8 cellular contexts compared by ENCODE assay signal in genomic region chr12:89181271-89181920, GRCh38.
A peak's percentile ranks its signal among the peaks of the same experiment; 100 is the strongest.
DNase-seq lines count a peak whose midpoint lies in the region; ATAC-seq and TF ChIP-seq lines count a peak whose summit lies in the region.
"Had no signal": no experiment of that assay in that cellular context is flagged by ENCODE, and none has a peak within 500 bp of the region (broad histone marks: within the 10 kb centered on the region; RNA-seq: fewer than 3 reads in every experiment).

No MANE protein-coding gene starts in this region.

- no peaks in the 10 kb centered on the region for H3K27me3 ChIP-seq in osteoblast (ENCODE audit: insufficient read depth, low read length)
- H3K27me3 ChIP-seq in adrenal gland, result no peaks in the 10 kb centered on the region

- peak; percentile 36 for DNase-seq in EL
- DNase-seq in MV-4-11 (lab: John Stamatoyannopoulos, UW), result peak; percentile 37
- peak; percentile 84 to 86 for DNase-seq in cardiac fibroblast (ENCODE audit: low read depth in 2 of 2)
- no peak for DNase-seq in osteoblast (ENCODE audit: insufficient read length, low spot score, missing footprints)
- no peak for DNase-seq in cerebellar cortex (ENCODE audit: low spot score)
- DNase-seq in adrenal gland, result no peak
- DNase-seq: hippocampal formation had no signal

- H3K4me2 ChIP-seq in osteoblast (ENCODE audit: insufficient read depth, low read length), result no peak overlapping the region

- intact Hi-C loops in adrenal gland (cut with DNase I), result no loop called here

- H3K36me3 ChIP-seq in osteoblast (ENCODE audit: insufficient read depth, low read length) (no peaks in the 10 kb centered on the region), adrenal gland (replicated peaks in 1 of 2) (no peaks in the 10 kb centered on the region)

- no peaks in the 10 kb centered on the region for H3K79me2 ChIP-seq in osteoblast (ENCODE audit: insufficient read depth, low read length)

- no peaks in the 10 kb centered on the region for H4K20me1 ChIP-seq in osteoblast (ENCODE audit: insufficient read depth, low read length)

- H3K4me3 ChIP-seq in cardiac fibroblast (replicated peaks in 1 of 2; ENCODE audit: low read depth in 2 of 2, low read length in 2 of 2) (no peak overlapping the region), osteoblast (ENCODE audit: insufficient read depth, low read length) (no peak overlapping the region), adrenal gland (no peak overlapping the region)

- no peaks in the 10 kb centered on the region for H3K9me3 ChIP-seq in osteoblast (ENCODE audit: low read depth, low read length)
- no peaks in the 10 kb centered on the region for H3K9me3 ChIP-seq in adrenal gland (replicated peaks in 1 of 3)

- H3K27ac ChIP-seq in osteoblast (ENCODE audit: low read depth, low read length), result peak overlapping the region; percentile 55
- no peak overlapping the region for H3K27ac ChIP-seq in adrenal gland

- no peak overlapping the region for H2AFZ ChIP-seq in osteoblast (ENCODE audit: low read length)

- TF ChIP-seq CTCF in cardiac fibroblast (IDR thresholded peaks at IDR 0.05; ENCODE audit: low read depth, low read length), result no peak
- TF ChIP-seq CTCF in osteoblast (IDR thresholded peaks at IDR 0.05; ENCODE audit: extremely low read depth, low read depth, low read length), result no peak
- no peak for TF ChIP-seq CTCF in adrenal gland (IDR thresholded peaks at IDR 0.05)

- no peak for TF ChIP-seq POLR2A in adrenal gland (IDR thresholded peaks at IDR 0.05)

- no peak for ATAC-seq in GM18861 (IDR thresholded peaks at IDR 0.05; ENCODE audit: unreplicated experiment)

- peaks cover 27% of the 10 kb centered on the region for H3K4me1 ChIP-seq in osteoblast (ENCODE audit: insufficient read depth, low read length)
- peaks cover 6 to 17% of the 10 kb centered on the region in 2 donors for H3K4me1 ChIP-seq in adrenal gland (replicated peaks in 1 of 2)

- 78 to 91% (median 79%) methylated on average over 2 of the region's 2 CpGs for WGBS in adrenal gland, 4 donors

Comparison
In these comparisons a context has a peak if more than half of its experiments do, and no peak if none do; other contexts are left out.
1. DNase-seq: peak in EL (single experiment), MV-4-11 (single experiment) and cardiac fibroblast (2 of 2); none in osteoblast (single experiment), cerebellar cortex (single experiment) and adrenal gland (0 of 7).